1 cellular context compared by ENCODE assay signal in genomic region chr5:163436515-163436914, GRCh38.
A peak's percentile ranks its signal among the peaks of the same experiment; 100 is the strongest.
TF ChIP-seq lines count a peak whose summit lies in the region.

No MANE protein-coding gene starts in this region.

TF ChIP-seq in HepG2, 621 proteins besides CTCF, POLR2A, EP300 and RAD21:
- TF ChIP-seq MED8 (CRISPR knock-in tag; IDR thresholded peaks at IDR 0.05; ENCODE audit: insufficient replicate concordance) (no peak), HNRNPK (IDR thresholded peaks at IDR 0.05; ENCODE audit: low read depth, low read length, poor library complexity, severe bottlenecking) (peak; percentile 3), ELF3 (CRISPR knock-in tag; IDR thresholded peaks at IDR 0.05) (no peak), FOXK1 (CRISPR knock-in tag; IDR thresholded peaks at IDR 0.05; ENCODE audit: borderline replicate concordance, low read depth) (no peak)
